Comparison of ENCODE assay signal across 12 cellular contexts in genomic region chr4:76210502-76210901, GRCh38. TPM values are rescaled to one million over a fixed set of nuclear protein-coding genes. Genes with fewer than 3 reads are reported as not detected.
DNase-seq lines count a peak whose midpoint lies in the region; ATAC-seq and TF ChIP-seq lines count a peak whose summit lies in the region.
"Had no signal": no experiment of that assay in that cellular context is flagged by ENCODE, and none has a peak within 500 bp of the region (broad histone marks: within the 10 kb centered on the region; RNA-seq: fewer than 3 reads in every experiment).

No MANE protein-coding gene starts in this region.

- H3K27ac ChIP-seq in BLaER1 (no peak overlapping the region), Peyer's patch (peak overlapping the region; percentile 8 to 98 (median 62)), sigmoid colon (peak overlapping the region; percentile 93 to 99 (median 96))

- peak overlapping the region; percentile 17; the same call in 1 of the 2 replicates for H3K4me2 ChIP-seq in BLaER1

- no peak for TF ChIP-seq POLR2A in Peyer's patch (IDR thresholded peaks at IDR 0.05)
- no peak for TF ChIP-seq POLR2A in sigmoid colon (IDR thresholded peaks at IDR 0.05)

- peaks cover 68% of the 10 kb centered on the region for H3K4me1 ChIP-seq in BLaER1
- H3K4me1 ChIP-seq in Peyer's patch = peaks cover 4 to 74% (median 15%) of the 10 kb centered on the region in 4 donors
- H3K4me1 ChIP-seq in sigmoid colon = peaks cover 0 to 85% (median 81%) of the 10 kb centered on the region in 4 donors
- peaks cover 21% of the 10 kb centered on the region for H3K4me1 ChIP-seq in HAP-1

- H3K4me3 ChIP-seq in BLaER1 (no peak overlapping the region), Peyer's patch (peak overlapping the region in 2 of 4 donors; percentile 74 to 75), fibroblast of pulmonary artery (replicated peaks; ENCODE audit: low read depth, low read length) (peak overlapping the region; percentile 74), sigmoid colon (peak overlapping the region in 2 of 4 donors; percentile 76 to 79), HAP-1 (no peak overlapping the region)

- in situ Hi-C loops in HAP-1 (cut with MboI; ENCODE audit: low sequenced_read_pairs) = no loop called here

- peaks cover 64% of the 10 kb centered on the region for H4K20me1 ChIP-seq in BLaER1

- H3K27me3 ChIP-seq in BLaER1 (no peaks in the 10 kb centered on the region), Peyer's patch (no peaks in the 10 kb centered on the region), sigmoid colon (no peaks in the 10 kb centered on the region), HAP-1 (ENCODE audit: low read depth) (no peaks in the 10 kb centered on the region; the same call in 1 of the 2 replicates)

- no peak for ATAC-seq in HG02938 (IDR thresholded peaks at IDR 0.05; ENCODE audit: unreplicated experiment)
- ATAC-seq in GM21619 (IDR thresholded peaks at IDR 0.05; ENCODE audit: unreplicated experiment) = no peak

- TF ChIP-seq EP300 in sigmoid colon (IDR thresholded peaks at IDR 0.05) = no peak

- WGBS in sigmoid colon, 2 donors = 49 to 59% methylated on average over 3 of the region's 3 CpGs

- DNase-seq in Peyer's patch (no peak), fibroblast of pulmonary artery (ENCODE audit: low read depth) (no peak), sigmoid colon (no peak), HAP-1 (ENCODE audit: low spot score in 2 of 2) (no peak)
- DNase-seq in activated effector memory CD4-positive, alpha-beta T cell treated with Interleukin-2 at 50 U/mL for 16 hours = no peak
- DNase-seq: activated CD4-positive, alpha-beta T cell treated with anti-CD3 and anti-CD28 coated beads for 4 hours; Caco-2; NCI-H2081 treated with DMSO at 0.1 percent for 48 hours; nephron progenitor cell had no signal

- no peaks in the 10 kb centered on the region for H3K9me3 ChIP-seq in BLaER1
- no peaks in the 10 kb centered on the region for H3K9me3 ChIP-seq in Peyer's patch
- no peaks in the 10 kb centered on the region for H3K9me3 ChIP-seq in sigmoid colon
- no peaks in the 10 kb centered on the region for H3K9me3 ChIP-seq in HAP-1
- H3K9me3 ChIP-seq: Caco-2 had no signal

- TF ChIP-seq CTCF in Peyer's patch (IDR thresholded peaks at IDR 0.05) (no peak), fibroblast of pulmonary artery (IDR thresholded peaks at IDR 0.05; ENCODE audit: low read length, missing control alignments) (no peak), sigmoid colon (IDR thresholded peaks at IDR 0.05) (no peak)

- H3K9ac ChIP-seq in BLaER1 = no peak overlapping the region

- intact Hi-C loops in sigmoid colon (cut with DNase I) = loop anchor here (5.0 to 10.0 kb wide), 3 partner anchors 42 to 864 kb away; partner anchors contain the start of genes CCNI and FAM47E

- H3K36me3 ChIP-seq in BLaER1 = no peaks in the 10 kb centered on the region
- peaks cover 0 to 3% (median 0%) of the 10 kb centered on the region in 3 donors for H3K36me3 ChIP-seq in Peyer's patch
- no peaks in the 10 kb centered on the region for H3K36me3 ChIP-seq in sigmoid colon
- 0 out of 2 replicates have a peak, but pooled peaks cover 2% of the 10 kb centered on the region for H3K36me3 ChIP-seq in HAP-1 (replicated peaks)

RNA-seq across cellular contexts. Expression of gene SCARB2, which starts 3.1 kb away (rescaled TPM):
- total RNA-seq in Peyer's patch = 100 to 1,000 TPM in 3 of 4 donors, 10 to 100 TPM in 1; 40.4 to 225 (median 170) TPM
- 100 to 1,000 TPM; 119 to 160 (median 141) TPM for total RNA-seq in sigmoid colon
- polyA plus RNA-seq in sigmoid colon = 10 to 100 TPM; 29.4 to 73.1 (median 38.6) TPM

RNA-seq across cellular contexts. Expression of gene FAM47E, which starts 41.0 kb away (rescaled TPM):
- total RNA-seq in Peyer's patch (10 to 100 TPM in 1 of 4 donors, 1 to 10 TPM in 2, under 1 TPM in 1; 0.83 to 13.9 (median 7.6) TPM), sigmoid colon (1 to 10 TPM; 1.7 to 3.3 (median 2.0) TPM)
- polyA plus RNA-seq in sigmoid colon = 1 to 10 TPM; 2.6 to 6.0 (median 5.4) TPM
